Comparison of ENCODE assay signal across 10 cellular contexts in genomic region chr4:153472122-153473037, GRCh38. TPM values are rescaled to one million over a fixed set of nuclear protein-coding genes. Genes with fewer than 3 reads are reported as not detected.
DNase-seq lines count a peak whose midpoint lies in the region; ATAC-seq, FAIRE-seq and TF ChIP-seq lines count a peak whose summit lies in the region.
"Had no signal": no experiment of that assay in that cellular context is flagged by ENCODE, and none has a peak within 500 bp of the region (broad histone marks: within the 10 kb centered on the region; RNA-seq: fewer than 3 reads in every experiment).

No MANE protein-coding gene starts in this region.

- no peaks in the 10 kb centered on the region for H3K9me3 Mint-ChIP-seq in activated T-cell treated with anti-CD3 and anti-CD28 coated beads, Interleukin-2, amount 50 U/mL, for 24 hours
- no peaks in the 10 kb centered on the region for H3K9me3 Mint-ChIP-seq in stimulated activated naive CD8-positive, alpha-beta T cell treated with anti-CD3 and anti-CD28 coated beads, Interleukin-15, Interleukin-2, amounts not matched to agents 100 ng/mL and 50 ng/mL, for 24 hours

- ATAC-seq in HG02798 (IDR thresholded peaks at IDR 0.05; ENCODE audit: poor library complexity, unreplicated experiment) = peak; percentile 57

- H3K36me3 ChIP-seq in OCI-LY3 (replicated peaks; ENCODE audit: low read depth, low read length) (peaks cover 80% of the 10 kb centered on the region), right atrium auricular region (peaks cover 8% of the 10 kb centered on the region)

- FAIRE-seq in GM19239 (lab: Jason Lieb, UNC) = no peak

- peaks cover 100% of the 10 kb centered on the region for H4K20me1 ChIP-seq in OCI-LY3 (ENCODE audit: insufficient read depth, low read length)

- peaks cover 92% of the 10 kb centered on the region for H3K36me3 Mint-ChIP-seq in activated T-cell treated with anti-CD3 and anti-CD28 coated beads, Interleukin-2, amount 50 U/mL, for 24 hours (ENCODE audit: low read depth)
- H3K36me3 Mint-ChIP-seq in stimulated activated naive CD8-positive, alpha-beta T cell treated with anti-CD3 and anti-CD28 coated beads, Interleukin-15, Interleukin-2, amounts not matched to agents 100 ng/mL and 50 ng/mL, for 24 hours (ENCODE audit: low read depth) = peaks cover 82% of the 10 kb centered on the region

- H3K9me3 ChIP-seq in OCI-LY3 (ENCODE audit: insufficient read depth, low read length) (no peaks in the 10 kb centered on the region), right atrium auricular region (no peaks in the 10 kb centered on the region)

- H3K27me3 ChIP-seq in OCI-LY3 (ENCODE audit: low read depth, low read length) = no peaks in the 10 kb centered on the region
- no peaks in the 10 kb centered on the region for H3K27me3 ChIP-seq in right atrium auricular region

- no peak for DNase-seq in activated T-cell treated with anti-CD3 and anti-CD28 coated beads, Interleukin-2, amount 50 U/mL, for 24 hours
- DNase-seq in activated T-cell treated with anti-CD3 and anti-CD28 coated beads for 4 hours = no peak
- DNase-seq in NCI-H1092 (lab: John Stamatoyannopoulos, UW) = no peak
- DNase-seq in GM19239 (ENCODE audit: insufficient read length, low spot score) = no peak
- no peak for DNase-seq in right atrium auricular region (ENCODE audit: low spot score)
- DNase-seq: activated gamma-delta T cell, NCI-H1694 had no signal

- H3K27ac Mint-ChIP-seq in activated T-cell treated with anti-CD3 and anti-CD28 coated beads, Interleukin-2, amount 50 U/mL, for 24 hours = peak overlapping the region; percentile 95
- peak overlapping the region; percentile 87 for H3K27ac Mint-ChIP-seq in stimulated activated naive CD8-positive, alpha-beta T cell treated with anti-CD3 and anti-CD28 coated beads, Interleukin-15, Interleukin-2, amounts not matched to agents 100 ng/mL and 50 ng/mL, for 24 hours

- peak overlapping the region; percentile 84 for H3K4me3 ChIP-seq in OCI-LY3 (ENCODE audit: low read length)
- H3K4me3 ChIP-seq in right atrium auricular region = no peak overlapping the region

- TF ChIP-seq CTCF in OCI-LY3 (IDR thresholded peaks at IDR 0.05; ENCODE audit: low read depth, low read length) (no peak), right atrium auricular region (IDR thresholded peaks at IDR 0.05) (no peak)

- peaks cover 62% of the 10 kb centered on the region for H3K4me1 ChIP-seq in OCI-LY3 (ENCODE audit: low read length)
- H3K4me1 ChIP-seq in right atrium auricular region = peaks cover 0 to 39% of the 10 kb centered on the region in 2 donors

- peak overlapping the region; percentile 9; the same call in 1 of the 2 replicates for H3K9ac ChIP-seq in OCI-LY3 (ENCODE audit: low read length)

- no peaks in the 10 kb centered on the region for H3K27me3 Mint-ChIP-seq in activated T-cell treated with anti-CD3 and anti-CD28 coated beads, Interleukin-2, amount 50 U/mL, for 24 hours
- no peaks in the 10 kb centered on the region for H3K27me3 Mint-ChIP-seq in stimulated activated naive CD8-positive, alpha-beta T cell treated with anti-CD3 and anti-CD28 coated beads, Interleukin-15, Interleukin-2, amounts not matched to agents 100 ng/mL and 50 ng/mL, for 24 hours

- H3K79me2 ChIP-seq in OCI-LY3 (ENCODE audit: low read length) = peaks cover 100% of the 10 kb centered on the region

- peak overlapping the region; percentile 92 for H3K4me2 ChIP-seq in OCI-LY3 (ENCODE audit: low read length)

- peak overlapping the region; percentile 94 for H3K4me3 Mint-ChIP-seq in activated T-cell treated with anti-CD3 and anti-CD28 coated beads, Interleukin-2, amount 50 U/mL, for 24 hours
- peak overlapping the region; percentile 98 for H3K4me3 Mint-ChIP-seq in stimulated activated naive CD8-positive, alpha-beta T cell treated with anti-CD3 and anti-CD28 coated beads, Interleukin-15, Interleukin-2, amounts not matched to agents 100 ng/mL and 50 ng/mL, for 24 hours

- H3K27ac ChIP-seq in OCI-LY3 (ENCODE audit: low read length) (peak overlapping the region; percentile 74), right atrium auricular region (no peak overlapping the region)

- H2AFZ ChIP-seq in OCI-LY3 (ENCODE audit: low read depth, low read length) = no peak overlapping the region

- H3K4me1 Mint-ChIP-seq in activated T-cell treated with anti-CD3 and anti-CD28 coated beads, Interleukin-2, amount 50 U/mL, for 24 hours (ENCODE audit: low read depth) = peaks cover 88% of the 10 kb centered on the region
- H3K4me1 Mint-ChIP-seq in stimulated activated naive CD8-positive, alpha-beta T cell treated with anti-CD3 and anti-CD28 coated beads, Interleukin-15, Interleukin-2, amounts not matched to agents 100 ng/mL and 50 ng/mL, for 24 hours (ENCODE audit: low read depth) = peaks cover 82% of the 10 kb centered on the region

RNA-seq across cellular contexts. Expression of gene TMEM131L, which starts 6.2 kb away (rescaled TPM):
- total RNA-seq in right atrium auricular region = 10 to 100 TPM; 10.9 to 15.4 TPM
